ENCODE assay signal across 14 cellular contexts in genomic region chr15:85100186-85100937, GRCh38.
DNase-seq lines count a peak whose midpoint lies in the region; ATAC-seq lines count a peak whose summit lies in the region.
"Had no signal": no experiment of that assay in that cellular context is flagged by ENCODE, and none has a peak within 500 bp of the region (broad histone marks: within the 10 kb centered on the region; RNA-seq: fewer than 3 reads in every experiment).

No MANE protein-coding gene starts in this region.

- no peak overlapping the region for H3K9ac ChIP-seq in trophoblast cell (ENCODE audit: low read length)

- no peak overlapping the region for H3K27ac ChIP-seq in trophoblast cell (ENCODE audit: low read depth, low read length)
- H3K27ac ChIP-seq: SK-N-MC had no signal

- H3K4me2 ChIP-seq in trophoblast cell (ENCODE audit: low read length) = no peak overlapping the region
- H3K4me2 ChIP-seq: GM23338 had no signal

- peaks cover 0 to 2% of the 10 kb centered on the region in 2 experiments for H3K36me3 ChIP-seq in trophoblast cell (ENCODE audit: control insufficient read depth in 1 of 2, insufficient read depth in 2 of 2, low read length in 2 of 2)

- H4K91ac ChIP-seq in trophoblast cell (ENCODE audit: low read depth, low read length) = no peak overlapping the region

- ATAC-seq in activated CD8-positive, alpha-beta memory T cell treated with anti-CD3 and anti-CD28 coated beads, Interleukin-2, amount 10 ng/mL, durations not matched to agents 7 days and 5 days = peak; percentile 91
- ATAC-seq in stimulated activated effector memory CD8-positive, alpha-beta T cell treated with anti-CD3 and anti-CD28 coated beads, Interleukin-12 subunit alpha, Interleukin-12 subunit beta, amount 100 ng/mL, for 72 hours = peak; percentile 66
- ATAC-seq in GM18520 (IDR thresholded peaks at IDR 0.05; ENCODE audit: unreplicated experiment) = no peak
- ATAC-seq: GM23338 had no signal

- H3K14ac ChIP-seq in trophoblast cell (ENCODE audit: low read length) = no peak overlapping the region

- no peak overlapping the region for H3K4ac ChIP-seq in trophoblast cell (ENCODE audit: low read depth, low read length)

- H2BK12ac ChIP-seq in trophoblast cell (ENCODE audit: low read length) = no peak overlapping the region

- H3K27me3 Mint-ChIP-seq in activated CD8-positive, alpha-beta memory T cell treated with anti-CD3 and anti-CD28 coated beads, Interleukin-2, amount 10 ng/mL, durations not matched to agents 7 days and 5 days = no peaks in the 10 kb centered on the region

- H2AFZ ChIP-seq in trophoblast cell (ENCODE audit: insufficient read depth, low read length, poor library complexity) = no peak overlapping the region
- H2AFZ ChIP-seq: GM23338 had no signal

- H2AK5ac ChIP-seq in trophoblast cell (ENCODE audit: low read length) = no peak overlapping the region

- H3K4me1 Mint-ChIP-seq in activated CD8-positive, alpha-beta memory T cell treated with anti-CD3 and anti-CD28 coated beads, Interleukin-2, amount 10 ng/mL, durations not matched to agents 7 days and 5 days = peaks cover 3% of the 10 kb centered on the region
- no peaks in the 10 kb centered on the region for H3K4me1 Mint-ChIP-seq in stimulated activated effector memory CD8-positive, alpha-beta T cell treated with anti-CD3 and anti-CD28 coated beads, Interleukin-12 subunit alpha, Interleukin-12 subunit beta, amount 100 ng/mL, for 72 hours
- H3K4me1 Mint-ChIP-seq: GM23338, neural crest cell had no signal

- no peak overlapping the region for H4K8ac ChIP-seq in trophoblast cell (ENCODE audit: low read depth, low read length)

- H2BK120ac ChIP-seq in trophoblast cell (ENCODE audit: insufficient read depth, low read length, poor library complexity) = no peak overlapping the region

- H3K27me3 ChIP-seq in trophoblast cell (ENCODE audit: insufficient read depth, low read length) = no peaks in the 10 kb centered on the region

- H3K79me2 ChIP-seq in trophoblast cell (ENCODE audit: control insufficient read depth, insufficient read depth, low read length, poor library complexity) = no peaks in the 10 kb centered on the region

- no peaks in the 10 kb centered on the region for H3K9me3 ChIP-seq in trophoblast cell (ENCODE audit: insufficient read depth, low read depth, low read length)

- H3K36me3 Mint-ChIP-seq in activated CD8-positive, alpha-beta memory T cell treated with anti-CD3 and anti-CD28 coated beads, Interleukin-2, amount 10 ng/mL, durations not matched to agents 7 days and 5 days = peaks cover 3% of the 10 kb centered on the region
- H3K36me3 Mint-ChIP-seq in stimulated activated effector memory CD8-positive, alpha-beta T cell treated with anti-CD3 and anti-CD28 coated beads, Interleukin-12 subunit alpha, Interleukin-12 subunit beta, amount 100 ng/mL, for 72 hours = peaks cover 7% of the 10 kb centered on the region
- H3K36me3 Mint-ChIP-seq: activated naive CD4-positive, alpha-beta T cell treated with anti-CD3 and anti-CD28 coated beads, Interleukin-2, amount 50 U/mL, for 72 hours had no signal

- H3K79me1 ChIP-seq in trophoblast cell (ENCODE audit: low read length) = no peaks in the 10 kb centered on the region

- peaks cover 0 to 2% of the 10 kb centered on the region in 2 experiments for H3K4me1 ChIP-seq in trophoblast cell (ENCODE audit: control insufficient read depth in 1 of 2, insufficient read depth in 2 of 2, low read length in 2 of 2)

- no CpG with 5 or more reads among the region's 10 CpGs for WGBS in trophoblast cell (ENCODE audit: extremely low coverage, insufficient coverage, insufficient read length)

- H4K12ac ChIP-seq in trophoblast cell (ENCODE audit: low read depth, low read length) = no peak overlapping the region

- DNase-seq in activated CD8-positive, alpha-beta memory T cell treated with anti-CD3 and anti-CD28 coated beads, Interleukin-2, amount 10 ng/mL, durations not matched to agents 7 days and 5 days = peak; percentile 73
- no peak for DNase-seq in activated CD8-positive, alpha-beta memory T cell treated with anti-CD3 and anti-CD28 coated beads, Interleukin-2, amount 50 U/mL, for 48 hours
- DNase-seq in NCI-H2029 treated with DMSO at 0.1 percent for 48 hours (lab: John Stamatoyannopoulos, UW) = peak; percentile 23
- DNase-seq in dermis blood vessel endothelial cell = peak; percentile 47
- no peak for DNase-seq in stimulated activated effector memory CD8-positive, alpha-beta T cell treated with anti-CD3 and anti-CD28 coated beads, Interleukin-12 subunit alpha, Interleukin-12 subunit beta, amount 100 ng/mL, for 72 hours (ENCODE audit: low spot score in 2 of 2)
- DNase-seq in NCI-H526 (lab: John Stamatoyannopoulos, UW) = no peak
- DNase-seq in trophoblast cell = no peak
- DNase-seq: activated CD4-positive, alpha-beta T cell treated with anti-CD3 and anti-CD28 coated beads, Interleukin-2, amount 50 U/mL, for 1 hour had no signal

- H3K18ac ChIP-seq in trophoblast cell (ENCODE audit: low read length) = no peak overlapping the region

- no peak overlapping the region for H3K4me3 ChIP-seq in trophoblast cell (ENCODE audit: low read depth, low read length)
- H3K4me3 ChIP-seq: GM23338, SK-N-MC, skin epidermis had no signal

- H3K27ac Mint-ChIP-seq in activated CD8-positive, alpha-beta memory T cell treated with anti-CD3 and anti-CD28 coated beads, Interleukin-2, amount 10 ng/mL, durations not matched to agents 7 days and 5 days = no peak overlapping the region
- H3K27ac Mint-ChIP-seq in stimulated activated effector memory CD8-positive, alpha-beta T cell treated with anti-CD3 and anti-CD28 coated beads, Interleukin-12 subunit alpha, Interleukin-12 subunit beta, amount 100 ng/mL, for 72 hours = no peak overlapping the region
- H3K27ac Mint-ChIP-seq: GM23338 had no signal

- H2BK5ac ChIP-seq in trophoblast cell (ENCODE audit: low read depth, low read length, poor library complexity) = no peak overlapping the region

- no peak overlapping the region for H3K23ac ChIP-seq in trophoblast cell (ENCODE audit: low read length)

- CTCF ChIA-PET in activated CD8-positive, alpha-beta memory T cell treated with anti-CD3 and anti-CD28 coated beads, Interleukin-2, amount 10 ng/mL, durations not matched to agents 7 days and 5 days (lab: Charles Lee) = interaction anchor here (0.9 kb wide), 1 partner anchor 120 kb away, joined by 3 read pairs; no protein-coding TSS in a partner anchor

- no peak overlapping the region for H3K4me3 Mint-ChIP-seq in activated CD8-positive, alpha-beta memory T cell treated with anti-CD3 and anti-CD28 coated beads, Interleukin-2, amount 10 ng/mL, durations not matched to agents 7 days and 5 days
- no peak overlapping the region for H3K4me3 Mint-ChIP-seq in stimulated activated effector memory CD8-positive, alpha-beta T cell treated with anti-CD3 and anti-CD28 coated beads, Interleukin-12 subunit alpha, Interleukin-12 subunit beta, amount 100 ng/mL, for 72 hours
- H3K4me3 Mint-ChIP-seq: GM23338, neural crest cell had no signal

- H3K9me3 Mint-ChIP-seq in activated CD8-positive, alpha-beta memory T cell treated with anti-CD3 and anti-CD28 coated beads, Interleukin-2, amount 10 ng/mL, durations not matched to agents 7 days and 5 days (ENCODE audit: low read depth) = no peaks in the 10 kb centered on the region
- no peaks in the 10 kb centered on the region for H3K9me3 Mint-ChIP-seq in stimulated activated effector memory CD8-positive, alpha-beta T cell treated with anti-CD3 and anti-CD28 coated beads, Interleukin-12 subunit alpha, Interleukin-12 subunit beta, amount 100 ng/mL, for 72 hours
- H3K9me3 Mint-ChIP-seq: activated naive CD4-positive, alpha-beta T cell treated with anti-CD3 and anti-CD28 coated beads, Interleukin-2, amount 50 U/mL, for 72 hours; GM23338; neural crest cell had no signal

Comparison
In these comparisons a context has a peak if more than half of its experiments do, and no peak if none do; other contexts are left out.
1. DNase-seq: peak in activated CD8-positive, alpha-beta memory T cell treated with anti-CD3 and anti-CD28 coated beads, Interleukin-2, amount 10 ng/mL, durations not matched to agents 7 days and 5 days (single experiment), NCI-H2029 treated with DMSO at 0.1 percent for 48 hours (single experiment) and dermis blood vessel endothelial cell (single experiment); none in activated CD8-positive, alpha-beta memory T cell treated with anti-CD3 and anti-CD28 coated beads, Interleukin-2, amount 50 U/mL, for 48 hours (single experiment), stimulated activated effector memory CD8-positive, alpha-beta T cell treated with anti-CD3 and anti-CD28 coated beads, Interleukin-12 subunit alpha, Interleukin-12 subunit beta, amount 100 ng/mL, for 72 hours (0 of 2), NCI-H526 (0 of 2) and trophoblast cell (0 of 2).